Comparison of ENCODE assay signal across 2 cellular contexts in the genomic region with DNA sequence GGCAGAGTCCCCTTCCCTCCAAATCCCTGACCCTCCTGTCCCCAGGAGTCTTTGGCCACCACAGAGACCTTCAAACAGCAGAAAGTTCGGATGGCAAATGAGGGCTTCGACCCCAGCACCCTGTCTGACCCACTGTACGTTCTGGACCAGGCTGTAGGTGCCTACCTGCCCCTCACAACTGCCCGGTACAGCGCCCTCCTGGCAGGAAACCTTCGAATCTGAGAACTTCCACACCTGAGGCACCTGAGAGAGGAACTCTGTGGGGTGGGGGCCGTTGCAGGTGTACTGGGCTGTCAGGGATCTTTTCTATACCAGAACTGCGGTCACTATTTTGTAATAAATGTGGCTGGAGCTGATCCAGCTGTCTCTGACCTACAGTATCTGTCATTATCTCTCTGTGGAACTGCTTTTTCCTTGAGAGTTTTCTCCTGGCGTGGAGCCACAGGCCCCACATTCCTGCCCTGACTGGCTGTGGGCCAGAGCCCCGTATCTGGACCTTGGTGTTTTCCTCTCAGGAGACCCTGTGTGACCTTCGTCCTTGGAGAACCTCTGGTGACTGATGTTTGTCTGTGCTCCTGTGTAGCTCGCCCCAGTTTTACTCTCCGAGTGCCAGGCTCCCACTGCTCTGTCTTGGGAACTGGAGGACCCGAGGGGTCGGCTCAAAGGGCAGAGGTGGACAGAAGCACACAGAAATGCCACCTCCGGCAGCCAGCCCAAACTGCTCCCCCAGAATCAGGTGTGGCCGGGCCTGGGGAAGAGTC.
TF ChIP-seq lines count a peak whose summit lies in the region.

No MANE protein-coding gene starts in this region.

TF ChIP-seq in K562, 482 proteins besides CTCF, POLR2A, EP300 and RAD21 (continues in another document):
- no peak for TF ChIP-seq CREM (IDR thresholded peaks at IDR 0.05; ENCODE audit: low read depth)
- peak; percentile 69 for TF ChIP-seq TEAD2 (tag; IDR thresholded peaks at IDR 0.05)
- TF ChIP-seq HCFC1 (IDR thresholded peaks at IDR 0.05; ENCODE audit: low read depth, low read length), result no peak
- TF ChIP-seq NFIC (IDR thresholded peaks at IDR 0.05), result peak; percentile 76
- TF ChIP-seq NCOR1 (IDR thresholded peaks at IDR 0.05), result 0 out of 2 replicates have a peak, but pooled peaks have one; percentile 7
- TF ChIP-seq TRIM25 (IDR thresholded peaks at IDR 0.05; ENCODE audit: borderline replicate concordance), result no peak
- 0 out of 2 replicates have a peak, but pooled peaks have one; percentile 13 for TF ChIP-seq CBFA2T3 (IDR thresholded peaks at IDR 0.05)
- TF ChIP-seq ESRRA (IDR thresholded peaks at IDR 0.05; ENCODE audit: borderline replicate concordance, low read depth), result peak; percentile 76; the same call in 1 of the 2 replicates
- TF ChIP-seq ZNF75A (CRISPR knock-in tag; IDR thresholded peaks at IDR 0.05), result no peak
- no peak for TF ChIP-seq SMAD1 (IDR thresholded peaks at IDR 0.05; ENCODE audit: low read depth, low read length, partially characterized antibody)
- no peak for TF ChIP-seq NR2C2 (CRISPR knock-in tag; IDR thresholded peaks at IDR 0.05)
- peak; percentile 31; the same call in 1 of the 2 replicates for TF ChIP-seq NR2C2 (tag; IDR thresholded peaks at IDR 0.05)
- no peak for TF ChIP-seq ARID4B (CRISPR knock-in tag; IDR thresholded peaks at IDR 0.05)
- TF ChIP-seq, protein P1, sequence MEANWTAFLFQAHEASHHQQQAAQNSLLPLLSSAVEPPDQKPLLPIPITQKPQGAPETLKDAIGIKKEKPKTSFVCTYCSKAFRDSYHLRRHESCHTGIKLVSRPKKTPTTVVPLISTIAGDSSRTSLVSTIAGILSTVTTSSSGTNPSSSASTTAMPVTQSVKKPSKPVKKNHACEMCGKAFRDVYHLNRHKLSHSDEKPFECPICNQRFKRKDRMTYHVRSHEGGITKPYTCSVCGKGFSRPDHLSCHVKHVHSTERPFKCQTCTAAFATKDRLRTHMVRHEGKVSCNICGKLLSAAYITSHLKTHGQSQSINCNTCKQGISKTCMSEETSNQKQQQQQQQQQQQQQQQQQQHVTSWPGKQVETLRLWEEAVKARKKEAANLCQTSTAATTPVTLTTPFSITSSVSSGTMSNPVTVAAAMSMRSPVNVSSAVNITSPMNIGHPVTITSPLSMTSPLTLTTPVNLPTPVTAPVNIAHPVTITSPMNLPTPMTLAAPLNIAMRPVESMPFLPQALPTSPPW (CRISPR knock-in tag; IDR thresholded peaks at IDR 0.05), result 0 out of 2 replicates have a peak, but pooled peaks have one; percentile 4

TF ChIP-seq in GM23338, 12 proteins besides CTCF, POLR2A, EP300 and RAD21:
- TF ChIP-seq ZNF331 (CRISPR knock-in tag; IDR thresholded peaks at IDR 0.05; ENCODE audit: low read depth), result no peak
- TF ChIP-seq NANOG (IDR thresholded peaks at IDR 0.05; ENCODE audit: borderline replicate concordance), result no peak
- no peak for TF ChIP-seq POLR2AphosphoS5 (IDR thresholded peaks at IDR 0.05; ENCODE audit: low read depth)
